Comparison of ENCODE assay signal across 7 cellular contexts in the genomic region with DNA sequence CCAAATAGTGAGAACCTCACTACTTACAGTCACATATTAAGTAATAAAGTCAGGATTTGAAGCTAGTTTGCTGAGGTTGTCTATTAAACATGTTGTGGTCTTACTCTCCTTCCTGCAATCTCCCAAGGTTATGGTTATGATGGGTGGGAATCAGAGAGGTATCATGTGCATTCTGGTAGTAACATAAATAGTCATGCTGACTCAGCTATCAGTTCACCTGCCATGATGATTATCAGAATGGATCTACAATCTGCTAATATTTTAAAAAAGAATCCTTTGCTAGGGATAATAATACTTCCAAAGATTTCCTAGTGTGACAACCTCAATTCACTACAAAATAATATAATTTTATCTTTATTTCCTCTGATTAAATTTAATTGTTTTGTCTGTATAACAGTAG.
"Had no signal": no experiment of that assay in that cellular context is flagged by ENCODE, and none has a peak within 500 bp of the region (broad histone marks: within the 10 kb centered on the region; RNA-seq: fewer than 3 reads in every experiment).

No MANE protein-coding gene starts in this region.

- ATAC-seq: K562 had no signal

- FAIRE-seq: HTR-8/SVneo, K562 had no signal

- H3K27me3 Mint-ChIP-seq: IgD-negative memory B cell had no signal

- H3K27ac Mint-ChIP-seq: IgD-negative memory B cell had no signal

- H3K4me3 Mint-ChIP-seq: IgD-negative memory B cell had no signal

- DNase-seq: KBM-7, KG1 had no signal

- H3K4me1 Mint-ChIP-seq: IgD-negative memory B cell had no signal

- H3K4me2 ChIP-seq: KMS-11 had no signal

- H3K27ac ChIP-seq: HL-60, KMS-11 had no signal

- H3K9ac ChIP-seq: KMS-11 had no signal

- H3K4me3 ChIP-seq: K562 had no signal

- H3K36me3 Mint-ChIP-seq: IgD-negative memory B cell had no signal
